22 cellular contexts compared by ENCODE assay signal in genomic region chr4:147909225-147909624, GRCh38.
"Had no signal": no experiment of that assay in that cellular context is flagged by ENCODE, and none has a peak within 500 bp of the region (broad histone marks: within the 10 kb centered on the region; RNA-seq: fewer than 3 reads in every experiment).

No MANE protein-coding gene starts in this region.

- H3K79me2 ChIP-seq: parathyroid adenoma had no signal

- H3K27me3 ChIP-seq: brain microvascular endothelial cell, right lobe of liver, thyroid gland had no signal

- H3K36me3 Mint-ChIP-seq: natural killer cell had no signal

- H3K4me3 Mint-ChIP-seq: activated CD4-positive, alpha-beta memory T cell treated with anti-CD3 and anti-CD28 coated beads, Interleukin-2, amount 10 ng/mL, durations not matched to agents 7 days and 5 days; activated T-cell treated with anti-CD3 and anti-CD28 coated beads, Interleukin-2, amount 50 U/mL, for 4 hours; central memory CD8-positive, alpha-beta T cell; natural killer cell; WTC11 had no signal

- H3K4me1 ChIP-seq: lower lobe of right lung, parathyroid adenoma, right lobe of liver, thyroid gland had no signal

- ATAC-seq: activated T-cell treated with anti-CD3 and anti-CD28 coated beads, Interleukin-2, amount 50 U/mL, for 4 hours; natural killer cell; right lobe of liver; WTC11 had no signal

- H3K27me3 Mint-ChIP-seq: activated CD4-positive, alpha-beta memory T cell treated with anti-CD3 and anti-CD28 coated beads, Interleukin-2, amount 10 ng/mL, durations not matched to agents 7 days and 5 days; central memory CD8-positive, alpha-beta T cell had no signal

- H3K9ac ChIP-seq: parathyroid adenoma had no signal

- H3K27ac ChIP-seq: brain microvascular endothelial cell, coronary artery, lower lobe of right lung, parathyroid adenoma, right lobe of liver, thyroid gland had no signal

- H3K27ac Mint-ChIP-seq: activated CD4-positive, alpha-beta memory T cell treated with anti-CD3 and anti-CD28 coated beads, Interleukin-2, amount 10 ng/mL, durations not matched to agents 7 days and 5 days; natural killer cell; WTC11 had no signal

- H3K9me3 Mint-ChIP-seq: activated T-cell treated with anti-CD3 and anti-CD28 coated beads, Interleukin-2, amount 50 U/mL, for 4 hours; central memory CD8-positive, alpha-beta T cell; natural killer cell had no signal

- H3K4me3 ChIP-seq: coronary artery, lower lobe of right lung, right lobe of liver, thyroid gland had no signal

- DNase-seq: activated CD4-positive, alpha-beta memory T cell treated with anti-CD3 and anti-CD28 coated beads, Interleukin-2, amount 10 ng/mL, durations not matched to agents 7 days and 5 days; activated CD4-positive, alpha-beta T cell treated with anti-CD3 and anti-CD28 coated beads for 48 hours; activated effector memory CD4-positive, alpha-beta T cell treated with Interleukin-2 at 50 U/mL for 16 hours; activated naive CD4-positive, alpha-beta T cell treated with anti-CD3 and anti-CD28 coated beads, Interleukin-2, amount 50 U/mL, for 16 hours; activated T-cell treated with anti-CD3 and anti-CD28 coated beads, Interleukin-2, amount 50 U/mL, for 4 hours; aorta; brain microvascular endothelial cell; erythroblast; foreskin melanocyte; glutamatergic neuron; hippocampal formation; lower lobe of right lung; natural killer cell; right lobe of liver; small intestine; stimulated activated CD4-positive, alpha-beta T cell treated with anti-CD3 and anti-CD28 coated beads, Interleukin-15, amount 100 ng/mL, for 24 hours; stimulated activated CD4-positive, alpha-beta T cell treated with anti-CD3 and anti-CD28 coated beads, Interleukin-4, amount 100 ng/mL, for 1 hour; thyroid gland had no signal

- H3K36me3 ChIP-seq: right lobe of liver had no signal
